23 cellular contexts compared by ENCODE assay signal in the genomic region with DNA sequence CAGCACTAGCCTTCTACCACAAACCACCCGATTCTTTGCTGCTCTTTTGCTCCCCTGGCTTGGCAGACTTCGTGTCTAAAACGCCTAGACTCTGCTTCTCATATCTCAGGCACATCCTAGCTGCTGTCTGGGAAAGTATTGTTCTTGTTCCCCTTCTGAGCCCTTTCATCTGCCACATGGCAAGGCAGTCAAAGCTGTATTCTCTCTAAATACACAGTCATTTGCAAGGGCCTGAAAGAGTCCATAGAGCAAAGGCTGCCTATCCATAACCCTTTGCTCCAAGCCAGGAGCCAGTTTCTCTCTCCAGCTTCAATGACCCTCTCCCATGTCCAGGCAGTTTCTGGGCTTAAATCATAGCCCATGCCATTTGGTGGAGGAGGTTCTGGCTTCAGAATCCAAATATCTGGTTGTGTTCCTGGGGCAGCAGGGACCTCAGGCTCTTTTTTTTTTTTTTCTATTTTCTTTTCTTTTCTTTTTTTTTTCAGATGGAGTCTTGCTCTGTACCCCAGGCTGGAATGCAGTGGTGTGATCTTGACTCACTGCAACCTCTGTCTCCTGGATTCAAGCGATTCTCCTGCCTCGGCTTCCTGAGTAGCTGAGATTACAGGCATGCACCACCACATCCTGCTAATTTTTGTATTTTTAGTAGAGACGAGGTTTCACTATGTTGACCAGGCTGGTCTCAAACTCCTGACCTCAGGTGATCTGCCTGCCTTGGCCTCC. TPM values are rescaled to one million over a fixed set of nuclear protein-coding genes. Genes with fewer than 3 reads are reported as not detected.
DNase-seq lines count a peak whose midpoint lies in the region; ATAC-seq and TF ChIP-seq lines count a peak whose summit lies in the region.
"Had no signal": no experiment of that assay in that cellular context is flagged by ENCODE, and none has a peak within 500 bp of the region (broad histone marks: within the 10 kb centered on the region; RNA-seq: fewer than 3 reads in every experiment).

No MANE protein-coding gene starts in this region.

- H3K36me3 ChIP-seq in mesenchymal stem cell (ENCODE audit: control insufficient read depth in 1 of 2, insufficient read depth in 2 of 2, low read depth in 1 of 2, low read length in 2 of 2) (no peaks in the 10 kb centered on the region), SJCRH30 (no peaks in the 10 kb centered on the region)
- H3K36me3 ChIP-seq: adrenal gland, left lung, thyroid gland had no signal

- 72% methylated on average over 6 of the region's 6 CpGs for WGBS in mesenchymal stem cell

- peaks cover 16% of the 10 kb centered on the region for H3K4me1 Mint-ChIP-seq in brain
- no peaks in the 10 kb centered on the region for H3K4me1 Mint-ChIP-seq in stimulated activated naive B cell treated with anti-CD40 and anti-IgM and Interleukin-4, amounts not matched to agents 10 μg/mL and 1 μg/mL and 100 μg/mL, for 72 hours

- no peaks in the 10 kb centered on the region for H3K36me3 Mint-ChIP-seq in brain
- no peaks in the 10 kb centered on the region for H3K36me3 Mint-ChIP-seq in stimulated activated naive B cell treated with anti-CD40 and anti-IgM and Interleukin-4, amounts not matched to agents 10 μg/mL and 1 μg/mL and 100 μg/mL, for 72 hours

- no peak overlapping the region for H3K14ac ChIP-seq in mesenchymal stem cell (ENCODE audit: low read length in 2 of 2)

- H3K4me3 ChIP-seq in mesenchymal stem cell (ENCODE audit: insufficient read depth in 1 of 2, low read depth in 1 of 2, low read length in 2 of 2): no peak overlapping the region
- no peak overlapping the region for H3K4me3 ChIP-seq in SJCRH30
- H3K4me3 ChIP-seq: adrenal gland, left lung, mucosa of descending colon, thyroid gland had no signal

- no peak overlapping the region for H3K4ac ChIP-seq in mesenchymal stem cell (ENCODE audit: low read depth in 1 of 2, low read length in 2 of 2)

- DNase-seq in HCEC 1CT (peak; percentile 22), mesenchymal stem cell (no peak), SJCRH30 (no peak), NOMO-1 treated with dmso at 0.1 percent for 144 hours (lab: John Stamatoyannopoulos, UW; ENCODE audit: unreplicated experiment) (no peak), NCI-H2227 treated with DMSO at 0.1 percent for 48 hours (lab: John Stamatoyannopoulos, UW) (no peak)
- no peak for DNase-seq in stimulated activated naive B cell treated with anti-CD40 and anti-IgM and Interleukin-4, amounts not matched to agents 10 μg/mL and 1 μg/mL and 100 μg/mL, for 72 hours
- DNase-seq: activated T-cell treated with anti-CD3 and anti-CD28 coated beads, Interleukin-2, amount 50 U/mL, for 24 hours; adrenal gland; AML-193; Caco-2; left lung; MM.1S; mucosa of descending colon; NCI-H146; NCI-H2171; NCI-H526; stimulated activated CD4-positive, alpha-beta T cell treated with anti-CD3 and anti-CD28 coated beads, Interleukin-4, amount 100 ng/mL, for 1 hour; stimulated activated naive CD4-positive, alpha-beta T cell treated with Interleukin-2 at 50 U/mL for 16 hours; T1000; thyroid gland had no signal

- no peaks in the 10 kb centered on the region for H3K27me3 Mint-ChIP-seq in brain
- no peaks in the 10 kb centered on the region for H3K27me3 Mint-ChIP-seq in stimulated activated naive B cell treated with anti-CD40 and anti-IgM and Interleukin-4, amounts not matched to agents 10 μg/mL and 1 μg/mL and 100 μg/mL, for 72 hours
- H3K27me3 Mint-ChIP-seq: activated T-cell treated with anti-CD3 and anti-CD28 coated beads, Interleukin-2, amount 50 U/mL, for 24 hours had no signal

- H2AFZ ChIP-seq in mesenchymal stem cell (ENCODE audit: low read depth, low read length): no peak overlapping the region

- no peak for TF ChIP-seq CTCF in brain (conservative IDR thresholded peaks at IDR 0.05)

- H3K27ac Mint-ChIP-seq in brain: peak overlapping the region in 4 of 5 experiments; percentile 29 to 66 (median 42)
- H3K27ac Mint-ChIP-seq in stimulated activated naive B cell treated with anti-CD40 and anti-IgM and Interleukin-4, amounts not matched to agents 10 μg/mL and 1 μg/mL and 100 μg/mL, for 72 hours: peak overlapping the region; percentile 11
- H3K27ac Mint-ChIP-seq: activated T-cell treated with anti-CD3 and anti-CD28 coated beads, Interleukin-2, amount 50 U/mL, for 24 hours had no signal

- no peak overlapping the region for H4K8ac ChIP-seq in mesenchymal stem cell (ENCODE audit: low read length)

- H3K4me2 ChIP-seq in mesenchymal stem cell (ENCODE audit: low read length, poor library complexity, severe bottlenecking): no peak overlapping the region

- H3K4me1 ChIP-seq in mesenchymal stem cell (ENCODE audit: control insufficient read depth, insufficient read depth, low read depth, low read length) (peaks cover 2% of the 10 kb centered on the region), SJCRH30 (no peaks in the 10 kb centered on the region; the same call in 1 of the 2 replicates)
- H3K4me1 ChIP-seq: Caco-2 had no signal

- H3K27me3 ChIP-seq in mesenchymal stem cell (ENCODE audit: control insufficient read depth in 1 of 2, insufficient read depth in 1 of 2, low read length in 2 of 2) (no peaks in the 10 kb centered on the region), SJCRH30 (no peaks in the 10 kb centered on the region)
- H3K27me3 ChIP-seq: adrenal gland, left lung, thyroid gland had no signal

- no peak for ATAC-seq in stimulated activated naive B cell treated with anti-CD40 and anti-IgM and Interleukin-4, amounts not matched to agents 10 μg/mL and 1 μg/mL and 100 μg/mL, for 72 hours (replicated peaks)
- no peak for ATAC-seq in HG03280 (IDR thresholded peaks at IDR 0.05; ENCODE audit: unreplicated experiment)
- ATAC-seq: activated CD4-positive, CD25-positive, alpha-beta regulatory T cell treated with anti-CD3 and anti-CD28 coated beads, Interleukin-2, amount 50 U/mL, for 24 hours; left lung; mucosa of descending colon had no signal

- peak overlapping the region in 1 of 2 experiments; percentile 59 for H2BK12ac ChIP-seq in mesenchymal stem cell (ENCODE audit: low read length in 2 of 2)

- H3K9me3 ChIP-seq in mesenchymal stem cell (ENCODE audit: control insufficient read depth, low read length) (no peaks in the 10 kb centered on the region), SJCRH30 (replicated peaks) (no peaks in the 10 kb centered on the region)
- H3K9me3 ChIP-seq: adrenal gland, Caco-2, left lung, mucosa of descending colon, thyroid gland had no signal

- no peak overlapping the region for H4K91ac ChIP-seq in mesenchymal stem cell (ENCODE audit: low read length)

- peak overlapping the region; percentile 11 for H2BK120ac ChIP-seq in mesenchymal stem cell (ENCODE audit: low read depth, low read length)

- peak overlapping the region in 1 of 2 experiments; percentile 56 for H3K23ac ChIP-seq in mesenchymal stem cell (ENCODE audit: low read length in 2 of 2)

- no peak overlapping the region for H3K27ac ChIP-seq in mesenchymal stem cell (ENCODE audit: low read length, poor library complexity, severe bottlenecking)
- no peak overlapping the region for H3K27ac ChIP-seq in SJCRH30
- H3K27ac ChIP-seq: adrenal gland, left lung, thyroid gland had no signal

- peak overlapping the region in 1 of 2 experiments; percentile 2 for H3K18ac ChIP-seq in mesenchymal stem cell (ENCODE audit: low read depth in 1 of 2, low read length in 2 of 2)

- no peak overlapping the region for H2AK5ac ChIP-seq in mesenchymal stem cell (ENCODE audit: low read length, severe bottlenecking)

- peak overlapping the region in 1 of 5 experiments; percentile 9 for H3K4me3 Mint-ChIP-seq in brain
- no peak overlapping the region for H3K4me3 Mint-ChIP-seq in stimulated activated naive B cell treated with anti-CD40 and anti-IgM and Interleukin-4, amounts not matched to agents 10 μg/mL and 1 μg/mL and 100 μg/mL, for 72 hours
- H3K4me3 Mint-ChIP-seq: activated T-cell treated with anti-CD3 and anti-CD28 coated beads, Interleukin-2, amount 50 U/mL, for 24 hours had no signal

- no peaks in the 10 kb centered on the region for H3K9me3 Mint-ChIP-seq in brain
- H3K9me3 Mint-ChIP-seq in stimulated activated naive B cell treated with anti-CD40 and anti-IgM and Interleukin-4, amounts not matched to agents 10 μg/mL and 1 μg/mL and 100 μg/mL, for 72 hours: no peaks in the 10 kb centered on the region
- H3K9me3 Mint-ChIP-seq: activated T-cell treated with anti-CD3 and anti-CD28 coated beads, Interleukin-2, amount 50 U/mL, for 24 hours had no signal

- no peak overlapping the region for H2BK15ac ChIP-seq in mesenchymal stem cell (ENCODE audit: low read depth, poor library complexity, severe bottlenecking)

- no peaks in the 10 kb centered on the region for H3K79me1 ChIP-seq in mesenchymal stem cell (replicated peaks; ENCODE audit: low read length, poor library complexity, severe bottlenecking)

- H3K9ac ChIP-seq in mesenchymal stem cell (ENCODE audit: low read length): no peak overlapping the region

- H2BK5ac ChIP-seq in mesenchymal stem cell (ENCODE audit: low read depth, low read length, poor library complexity, severe bottlenecking): no peak overlapping the region

RNA-seq across cellular contexts. Expression of gene CDC25A, which starts 52.3 kb away (rescaled TPM):
- 3.5 TPM for polyA plus RNA-seq in brain (ENCODE audit: insufficient read depth, low read depth, low replicate concordance)
- polyA plus RNA-seq in mesenchymal stem cell (2013, experiment 1 of 2): 1.7 TPM
- 2.0 TPM for polyA plus RNA-seq in mesenchymal stem cell (2013, experiment 2 of 2)
- total RNA-seq in SJCRH30 (2014; rRNA removed; shearing (Covaris generic)): 83.1 and 92.0 TPM in 2 replicates
